ENCODE assay signal across 10 cellular contexts in genomic region chr12:71551529-71551928, GRCh38.
A peak's percentile ranks its signal among the peaks of the same experiment; 100 is the strongest.
DNase-seq lines count a peak whose midpoint lies in the region; ATAC-seq and TF ChIP-seq lines count a peak whose summit lies in the region.
"Had no signal": no experiment of that assay in that cellular context is flagged by ENCODE, and none has a peak within 500 bp of the region (broad histone marks: within the 10 kb centered on the region; RNA-seq: fewer than 3 reads in every experiment).

No MANE protein-coding gene starts in this region.

- DNase-seq in EH (ENCODE audit: low read depth) = peak; percentile 47
- peak; percentile 26 for DNase-seq in LoVo (ENCODE audit: low spot score)
- DNase-seq in brain microvascular endothelial cell = no peak
- DNase-seq in neural progenitor cell (ENCODE audit: low spot score) = peak; percentile 25
- DNase-seq in stimulated activated CD4-positive, alpha-beta T cell treated with anti-CD3 and anti-CD28 coated beads, Interleukin-15, amount 100 ng/mL, for 24 hours = no peak
- DNase-seq in stimulated activated naive CD4-positive, alpha-beta T cell treated with Interleukin-2 at 50 U/mL for 16 hours (lab: John Stamatoyannopoulos, UW) = no peak
- DNase-seq: activated naive CD4-positive, alpha-beta T cell; NCI-H82 had no signal

- no peak overlapping the region for H3K4me3 Mint-ChIP-seq in neural progenitor cell

- H3K9me3 ChIP-seq in neural progenitor cell (ENCODE audit: low read depth) = no peaks in the 10 kb centered on the region

- TF ChIP-seq CTCF in brain microvascular endothelial cell (IDR thresholded peaks at IDR 0.05; ENCODE audit: low read depth, low read length, missing control alignments) = peak; percentile 57
- peak; percentile 62 for TF ChIP-seq CTCF in neural progenitor cell (IDR thresholded peaks at IDR 0.05)

- no peak overlapping the region for H3K27ac Mint-ChIP-seq in neural progenitor cell

- H2AFZ ChIP-seq in neural progenitor cell (replicated peaks) = peak overlapping the region; percentile 11

- H3K9ac ChIP-seq in neural progenitor cell = no peak overlapping the region

- H3K4me1 ChIP-seq in neural progenitor cell = peaks cover 4% of the 10 kb centered on the region

- H3K36me3 Mint-ChIP-seq in neural progenitor cell = peaks cover 6% of the 10 kb centered on the region

- H3K9me3 Mint-ChIP-seq in neural progenitor cell = no peaks in the 10 kb centered on the region

- no peaks in the 10 kb centered on the region for H3K27me3 ChIP-seq in brain microvascular endothelial cell (replicated peaks)
- H3K27me3 ChIP-seq in neural progenitor cell = no peaks in the 10 kb centered on the region

- H3K4me3 ChIP-seq in brain microvascular endothelial cell (ENCODE audit: low read depth, low read length) = no peak overlapping the region
- no peak overlapping the region for H3K4me3 ChIP-seq in neural progenitor cell

- no peaks in the 10 kb centered on the region for H3F3A ChIP-seq in neural progenitor cell (ENCODE audit: low read depth)

- H3K36me3 ChIP-seq in brain microvascular endothelial cell (replicated peaks) = no peaks in the 10 kb centered on the region
- no peaks in the 10 kb centered on the region for H3K36me3 ChIP-seq in neural progenitor cell

- peaks cover 13% of the 10 kb centered on the region for H3K4me1 Mint-ChIP-seq in neural progenitor cell

- in situ Hi-C loops in brain microvascular endothelial cell (cut with HindIII; ENCODE audit: low pct_ligation_motif_present, low sequenced_read_pairs) = no loop called here

- H3K27ac ChIP-seq in brain microvascular endothelial cell (no peak overlapping the region), neural progenitor cell (no peak overlapping the region)

- no peak for ATAC-seq in GM19351 (IDR thresholded peaks at IDR 0.05; ENCODE audit: unreplicated experiment)
- ATAC-seq in GM18519 (IDR thresholded peaks at IDR 0.05; ENCODE audit: low FRiP score, unreplicated experiment) = no peak

- no peaks in the 10 kb centered on the region for H3K27me3 Mint-ChIP-seq in neural progenitor cell (ENCODE audit: insufficient read depth, low read depth)

- H4K20me1 ChIP-seq in neural progenitor cell (ENCODE audit: low read depth) = no peaks in the 10 kb centered on the region

- H3K4me2 ChIP-seq in neural progenitor cell = no peak overlapping the region

- no peaks in the 10 kb centered on the region for H3K79me2 ChIP-seq in neural progenitor cell (ENCODE audit: low read depth)

Comparison
In these comparisons a context has a peak if more than half of its experiments do, and no peak if none do; other contexts are left out.
1. DNase-seq: peak in EH (single experiment), LoVo (single experiment) and neural progenitor cell (single experiment); none in brain microvascular endothelial cell (single experiment), stimulated activated CD4-positive, alpha-beta T cell treated with anti-CD3 and anti-CD28 coated beads, Interleukin-15, amount 100 ng/mL, for 24 hours (single experiment) and stimulated activated naive CD4-positive, alpha-beta T cell treated with Interleukin-2 at 50 U/mL for 16 hours (single experiment).